12 cellular contexts compared by ENCODE assay signal in genomic region chr5:132807163-132807838, GRCh38. TPM values are rescaled to one million over a fixed set of nuclear protein-coding genes. Genes with fewer than 3 reads are reported as not detected.
A peak's percentile ranks its signal among the peaks of the same experiment; 100 is the strongest.
DNase-seq lines count a peak whose midpoint lies in the region; ATAC-seq and TF ChIP-seq lines count a peak whose summit lies in the region.
"Had no signal": no experiment of that assay in that cellular context is flagged by ENCODE, and none has a peak within 500 bp of the region (broad histone marks: within the 10 kb centered on the region; RNA-seq: fewer than 3 reads in every experiment).

No MANE protein-coding gene starts in this region.

- H4K20me1 ChIP-seq in OCI-LY7 (ENCODE audit: insufficient read depth, low read length), result peaks cover 5% of the 10 kb centered on the region; the same call in 1 of the 2 replicates

- H3K27me3 Mint-ChIP-seq in stimulated activated memory B cell treated with anti-CD40 and anti-IgM and Interleukin-4, amounts not matched to agents 10 μg/mL and 1 μg/mL and 100 μg/mL, for 72 hours, result peaks cover 56% of the 10 kb centered on the region

- H3K27ac ChIP-seq in caudate nucleus (ENCODE audit: low read depth, low read length) (peak overlapping the region; percentile 46), OCI-LY7 (ENCODE audit: low read depth, low read length, poor library complexity, severe bottlenecking) (no peak overlapping the region)

- no peaks in the 10 kb centered on the region for H3K36me3 ChIP-seq in OCI-LY7 (ENCODE audit: insufficient read depth, low read length)

- H2AFZ ChIP-seq in OCI-LY7 (ENCODE audit: low read length), result no peak overlapping the region

- peaks cover 14% of the 10 kb centered on the region for H3K4me1 Mint-ChIP-seq in stimulated activated memory B cell treated with anti-CD40 and anti-IgM and Interleukin-4, amounts not matched to agents 10 μg/mL and 1 μg/mL and 100 μg/mL, for 72 hours

- H3K9me3 Mint-ChIP-seq in stimulated activated memory B cell treated with anti-CD40 and anti-IgM and Interleukin-4, amounts not matched to agents 10 μg/mL and 1 μg/mL and 100 μg/mL, for 72 hours, result no peaks in the 10 kb centered on the region

- DNase-seq in DMS53 (lab: John Stamatoyannopoulos, UW) (peak; percentile 78), LHCN-M2 (ENCODE audit: low read depth) (peak; percentile 12), caudate nucleus (lab: John Stamatoyannopoulos, UW) (peak in 36 of 61 donors; percentile 21 to 63 (median 42)), myocyte (ENCODE audit: low read depth) (peak; percentile 16), foreskin fibroblast (no peak), OCI-LY7 (ENCODE audit: low spot score) (no peak)
- DNase-seq: activated CD4-positive, CD25-positive, alpha-beta regulatory T cell; NCI-H1105 had no signal

- no peak overlapping the region for H3K27ac Mint-ChIP-seq in stimulated activated memory B cell treated with anti-CD40 and anti-IgM and Interleukin-4, amounts not matched to agents 10 μg/mL and 1 μg/mL and 100 μg/mL, for 72 hours

- H3K79me2 ChIP-seq in OCI-LY7 (ENCODE audit: insufficient read depth, low read depth, low read length), result no peaks in the 10 kb centered on the region

- no TSS peak for BruUV-seq in OCI-LY7 (replicated peaks; lab: Mats Ljungman, UMichigan)

- ATAC-seq in GM21576 (IDR thresholded peaks at IDR 0.05; ENCODE audit: unreplicated experiment), result no peak
- ATAC-seq in stimulated activated memory B cell treated with anti-CD40 and anti-IgM and Interleukin-4, amounts not matched to agents 10 μg/mL and 1 μg/mL and 100 μg/mL, for 72 hours, result no peak

- H3K4me2 ChIP-seq in OCI-LY7 (ENCODE audit: low read length), result no peak overlapping the region

- no peaks in the 10 kb centered on the region for H3K4me1 ChIP-seq in OCI-LY7 (ENCODE audit: insufficient read depth, low read length, poor library complexity, severe bottlenecking)

- H3K9me2 ChIP-seq in OCI-LY7 (ENCODE audit: insufficient read depth, low read length), result no peaks in the 10 kb centered on the region

- POLR2A ChIA-PET in OCI-LY7 (lab: Charles Lee), result interaction anchor here (0.9 to 1.2 kb wide), 2 partner anchors 9 to 16 kb away, joined by 3 to 4 read pairs; no protein-coding TSS in a partner anchor

- H3K9me3 ChIP-seq in OCI-LY7 (ENCODE audit: low read length), result no peaks in the 10 kb centered on the region

- H3K4me3 Mint-ChIP-seq in stimulated activated memory B cell treated with anti-CD40 and anti-IgM and Interleukin-4, amounts not matched to agents 10 μg/mL and 1 μg/mL and 100 μg/mL, for 72 hours, result no peak overlapping the region

- TF ChIP-seq CTCF in foreskin fibroblast (IDR thresholded peaks at IDR 0.05; ENCODE audit: low read depth, low read length), result no peak
- no peak for TF ChIP-seq CTCF in OCI-LY7 (conservative IDR thresholded peaks at IDR 0.05; ENCODE audit: low read length)

- no peaks in the 10 kb centered on the region for H3K36me3 Mint-ChIP-seq in stimulated activated memory B cell treated with anti-CD40 and anti-IgM and Interleukin-4, amounts not matched to agents 10 μg/mL and 1 μg/mL and 100 μg/mL, for 72 hours

- CTCF ChIA-PET in OCI-LY7 (lab: Charles Lee; ENCODE audit: unreplicated experiment), result no interaction called here

- intact Hi-C loops in OCI-LY7 (cut with micrococcal nuclease; ENCODE audit: unreplicated experiment), result no loop called here

- H3K4me3 ChIP-seq in foreskin fibroblast (ENCODE audit: low read depth in 1 of 2, low read length in 2 of 2), result no peak overlapping the region
- H3K4me3 ChIP-seq in OCI-LY7 (ENCODE audit: low read depth, low read length, poor library complexity, severe bottlenecking), result no peak overlapping the region

RNA-seq across cellular contexts. Expression of gene SOWAHA, which starts 5.8 kb away (rescaled TPM):
- total RNA-seq in LHCN-M2 (2014; rRNA removed) (not detected in 2 replicates), myocyte (0.11 and 0.36 TPM in 2 replicates), OCI-LY7 (2022) (not detected in 2 replicates)
- polyA plus RNA-seq in LHCN-M2 (2012), result not detected
- 0.03 TPM for polyA plus RNA-seq in myocyte (2012)
- total RNA-seq in OCI-LY7 (2014; rRNA removed; shearing (Covaris generic)), result not detected in 2 replicates
- total RNA-seq: dermis microvascular lymphatic vessel endothelial cell, mononuclear cell had no signal

RNA-seq across cellular contexts. Expression of gene SHROOM1, which starts 23.1 kb away (rescaled TPM):
- total RNA-seq in LHCN-M2 (2014; rRNA removed) (13.3 and 13.4 TPM in 2 replicates), myocyte (7.7 and 10.0 TPM in 2 replicates), OCI-LY7 (2022) (1.8 and 2.4 TPM in 2 replicates)
- polyA plus RNA-seq in LHCN-M2 (2012), result 8.5 TPM
- 5.7 TPM for polyA plus RNA-seq in myocyte (2012)
- total RNA-seq in OCI-LY7 (2014; rRNA removed; shearing (Covaris generic)), result 0.36 and 0.60 TPM in 2 replicates

RNA-seq across cellular contexts. Expression of gene SEPTIN8, which starts 30.3 kb away (rescaled TPM):
- total RNA-seq in LHCN-M2 (2014; rRNA removed) (21.3 and 26.2 TPM in 2 replicates), myocyte (22.0 and 25.3 TPM in 2 replicates), OCI-LY7 (2022) (12.8 and 15.5 TPM in 2 replicates)
- 26.2 TPM for polyA plus RNA-seq in LHCN-M2 (2012)
- polyA plus RNA-seq in myocyte (2012), result 61.0 TPM
- total RNA-seq in OCI-LY7 (2014; rRNA removed; shearing (Covaris generic)), result 10.6 and 11.8 TPM in 2 replicates

RNA-seq across cellular contexts. Expression of gene GDF9, which starts 59.0 kb away (rescaled TPM):
- total RNA-seq in LHCN-M2 (2014; rRNA removed), result 0.32 TPM in 1 of 2 replicates, not detected in the other
- polyA plus RNA-seq in LHCN-M2 (2012), result 0.09 TPM
- total RNA-seq in myocyte, result 0.27 and 0.57 TPM in 2 replicates
- 0.34 TPM for polyA plus RNA-seq in myocyte (2012)
- total RNA-seq in OCI-LY7 (2014; rRNA removed; shearing (Covaris generic)), result 0.44 and 0.66 TPM in 2 replicates
- total RNA-seq in OCI-LY7 (2022), result 1.7 and 2.2 TPM in 2 replicates

RNA-seq across cellular contexts. Expression of gene UQCRQ, which starts 59.1 kb away (rescaled TPM):
- 125 and 144 TPM in 2 replicates for total RNA-seq in LHCN-M2 (2014; rRNA removed)
- 848 TPM for polyA plus RNA-seq in LHCN-M2 (2012)
- 99.8 and 134 TPM in 2 replicates for total RNA-seq in myocyte
- polyA plus RNA-seq in myocyte (2012), result 511 TPM
- 140 and 158 TPM in 2 replicates for total RNA-seq in OCI-LY7 (2014; rRNA removed; shearing (Covaris generic))
- total RNA-seq in OCI-LY7 (2022), result 274 and 310 TPM in 2 replicates

Comparison
In these comparisons a context has a peak if more than half of its experiments do, and no peak if none do; other contexts are left out.
1. DNase-seq: peak in DMS53 (single experiment), LHCN-M2 (single experiment), caudate nucleus (36 of 61) and myocyte (single experiment); none in foreskin fibroblast (0 of 2) and OCI-LY7 (single experiment).